Comparison of ENCODE assay signal across 14 cellular contexts in genomic region chr6:42278131-42278853, GRCh38.
A peak's percentile ranks its signal among the peaks of the same experiment; 100 is the strongest.
DNase-seq lines count a peak whose midpoint lies in the region; ATAC-seq and TF ChIP-seq lines count a peak whose summit lies in the region.
"Had no signal": no experiment of that assay in that cellular context is flagged by ENCODE, and none has a peak within 500 bp of the region (broad histone marks: within the 10 kb centered on the region; RNA-seq: fewer than 3 reads in every experiment).

No MANE protein-coding gene starts in this region.

- intact Hi-C loops in activated T-helper 2 cell treated with anti-CD3 and anti-CD28 coated beads, Interferon-gamma antibody, Interleukin-2, Interleukin-4, amounts not matched to agents 10 μg/mL and 5 μg/mL and 100 μg/mL, durations not matched to agents 14 hours and 24 hours and 36 hours (cut with micrococcal nuclease), result no loop called here
- intact Hi-C loops in PC-9 (cut with micrococcal nuclease; ENCODE audit: unreplicated experiment), result no loop called here

- H3K36me3 Mint-ChIP-seq in activated T-helper 2 cell treated with anti-CD3 and anti-CD28 coated beads, Interferon-gamma antibody, Interleukin-2, Interleukin-4, amounts not matched to agents 10 μg/mL and 5 μg/mL and 100 μg/mL, durations not matched to agents 14 hours and 24 hours and 36 hours (ENCODE audit: low read depth), result peaks cover 11% of the 10 kb centered on the region
- H3K36me3 Mint-ChIP-seq in natural killer cell treated with Interleukin-12 subunit alpha and Interleukin-12 subunit beta and Interleukin-15 and Interleukin-18, amount 100 ng/mL, for 72 hours, result peaks cover 6% of the 10 kb centered on the region

- H3K79me2 ChIP-seq in PC-9 (ENCODE audit: low read depth), result no peaks in the 10 kb centered on the region

- H2AFZ ChIP-seq in PC-9, result no peak overlapping the region

- H3K9me3 ChIP-seq in PC-9 (ENCODE audit: insufficient read depth, low read depth), result no peaks in the 10 kb centered on the region

- H3K4me1 ChIP-seq in PC-9 (replicated peaks; ENCODE audit: insufficient read depth), result peaks cover 13% of the 10 kb centered on the region

- no peak overlapping the region for H3K27ac ChIP-seq in PC-9

- H3K4me2 ChIP-seq in PC-9, result no peak overlapping the region
- H3K4me2 ChIP-seq: SK-N-SH had no signal

- no peaks in the 10 kb centered on the region for H4K20me1 ChIP-seq in PC-9 (ENCODE audit: insufficient read depth)

- DNase-seq in activated CD4-positive, CD25-positive, alpha-beta regulatory T cell (lab: John Stamatoyannopoulos, UW), result no peak
- DNase-seq in HT1080 (ENCODE audit: low read depth) (peak; percentile 35), PC-9 (no peak), iPS-NIHi7 (ENCODE audit: extremely low spot score) (no peak)
- DNase-seq in activated T-helper 2 cell treated with anti-CD3 and anti-CD28 coated beads, Interferon-gamma antibody, Interleukin-2, Interleukin-4, amounts not matched to agents 10 μg/mL and 5 μg/mL and 100 μg/mL, durations not matched to agents 14 hours and 24 hours and 36 hours (ENCODE audit: low spot score), result no peak
- DNase-seq in natural killer cell treated with Interleukin-12 subunit alpha and Interleukin-12 subunit beta and Interleukin-15 and Interleukin-18, amount 100 ng/mL, for 72 hours (ENCODE audit: low spot score), result no peak
- DNase-seq: 8988T, amygdala, NCI-H1092 treated with DMSO at 0.1 percent for 48 hours, SK-N-SH had no signal

- no peaks in the 10 kb centered on the region for H3F3A ChIP-seq in PC-9 (ENCODE audit: insufficient read depth, low read depth)

- ATAC-seq in activated CD4-positive, CD25-positive, alpha-beta regulatory T cell treated with anti-CD3 and anti-CD28 coated beads, Interleukin-2, amount 50 U/mL, for 24 hours, result peak; percentile 57 to 75
- ATAC-seq in natural killer cell treated with Interleukin-12 subunit alpha and Interleukin-12 subunit beta and Interleukin-15 and Interleukin-18, amount 100 ng/mL, for 72 hours, result peak in 1 of 2 donors; percentile 71
- ATAC-seq in HG02981 (IDR thresholded peaks at IDR 0.05; ENCODE audit: unreplicated experiment), result no peak

- no peaks in the 10 kb centered on the region for H3K9me3 Mint-ChIP-seq in activated T-helper 2 cell treated with anti-CD3 and anti-CD28 coated beads, Interferon-gamma antibody, Interleukin-2, Interleukin-4, amounts not matched to agents 10 μg/mL and 5 μg/mL and 100 μg/mL, durations not matched to agents 14 hours and 24 hours and 36 hours
- H3K9me3 Mint-ChIP-seq in natural killer cell treated with Interleukin-12 subunit alpha and Interleukin-12 subunit beta and Interleukin-15 and Interleukin-18, amount 100 ng/mL, for 72 hours, result no peaks in the 10 kb centered on the region

- no peaks in the 10 kb centered on the region for H3K36me3 ChIP-seq in PC-9 (ENCODE audit: low read depth)

- BruUV-seq in PC-9 (replicated peaks; lab: Mats Ljungman, UMichigan), result no TSS peak

- no peaks in the 10 kb centered on the region for H3K27me3 ChIP-seq in PC-9 (ENCODE audit: insufficient read depth, low read depth)

- H3K4me3 Mint-ChIP-seq in activated T-helper 2 cell treated with anti-CD3 and anti-CD28 coated beads, Interferon-gamma antibody, Interleukin-2, Interleukin-4, amounts not matched to agents 10 μg/mL and 5 μg/mL and 100 μg/mL, durations not matched to agents 14 hours and 24 hours and 36 hours (ENCODE audit: low read depth), result no peak overlapping the region
- peak overlapping the region; percentile 79 for H3K4me3 Mint-ChIP-seq in natural killer cell treated with Interleukin-12 subunit alpha and Interleukin-12 subunit beta and Interleukin-15 and Interleukin-18, amount 100 ng/mL, for 72 hours
- H3K4me3 Mint-ChIP-seq: dendritic cell treated with granulocyte-macrophage colony-stimulating factor and Interleukin-4, amounts not matched to agents 40 ng/mL and 50 ng/mL, for 4 days had no signal

- no peak for TF ChIP-seq CTCF in PC-9 (conservative IDR thresholded peaks at IDR 0.05)

- CTCF ChIA-PET in PC-9 (lab: Charles Lee), result no interaction called here

- peaks cover 29% of the 10 kb centered on the region for H3K4me1 Mint-ChIP-seq in activated T-helper 2 cell treated with anti-CD3 and anti-CD28 coated beads, Interferon-gamma antibody, Interleukin-2, Interleukin-4, amounts not matched to agents 10 μg/mL and 5 μg/mL and 100 μg/mL, durations not matched to agents 14 hours and 24 hours and 36 hours (ENCODE audit: low read depth)
- H3K4me1 Mint-ChIP-seq in natural killer cell treated with Interleukin-12 subunit alpha and Interleukin-12 subunit beta and Interleukin-15 and Interleukin-18, amount 100 ng/mL, for 72 hours (ENCODE audit: low read depth in 2 of 2), result peaks cover 45 to 59% of the 10 kb centered on the region in 2 donors

- H3K27ac Mint-ChIP-seq in activated T-helper 2 cell treated with anti-CD3 and anti-CD28 coated beads, Interferon-gamma antibody, Interleukin-2, Interleukin-4, amounts not matched to agents 10 μg/mL and 5 μg/mL and 100 μg/mL, durations not matched to agents 14 hours and 24 hours and 36 hours, result peak overlapping the region; percentile 58
- H3K27ac Mint-ChIP-seq in natural killer cell treated with Interleukin-12 subunit alpha and Interleukin-12 subunit beta and Interleukin-15 and Interleukin-18, amount 100 ng/mL, for 72 hours, result peak overlapping the region; percentile 81 to 88

- no peaks in the 10 kb centered on the region for H3K9me2 ChIP-seq in PC-9 (ENCODE audit: insufficient read depth)
- H3K9me2 ChIP-seq: SK-N-SH had no signal

- no peak overlapping the region for H3K4me3 ChIP-seq in PC-9
- H3K4me3 ChIP-seq: skin epidermis had no signal

- H3K27me3 Mint-ChIP-seq in activated T-helper 2 cell treated with anti-CD3 and anti-CD28 coated beads, Interferon-gamma antibody, Interleukin-2, Interleukin-4, amounts not matched to agents 10 μg/mL and 5 μg/mL and 100 μg/mL, durations not matched to agents 14 hours and 24 hours and 36 hours (ENCODE audit: low read depth), result no peaks in the 10 kb centered on the region
- H3K27me3 Mint-ChIP-seq in natural killer cell treated with Interleukin-12 subunit alpha and Interleukin-12 subunit beta and Interleukin-15 and Interleukin-18, amount 100 ng/mL, for 72 hours, result no peaks in the 10 kb centered on the region
- H3K27me3 Mint-ChIP-seq: dendritic cell treated with granulocyte-macrophage colony-stimulating factor and Interleukin-4, amounts not matched to agents 40 ng/mL and 50 ng/mL, for 4 days had no signal

- POLR2A ChIA-PET in PC-9 (lab: Charles Lee; ENCODE audit: unreplicated experiment), result no interaction called here
